In genomic region chr2:115200016-115200415, GRCh38 we compare ENCODE assay signal across 24 cellular contexts.
"Had no signal": no experiment of that assay in that cellular context is flagged by ENCODE, and none has a peak within 500 bp of the region (broad histone marks: within the 10 kb centered on the region; RNA-seq: fewer than 3 reads in every experiment).

No MANE protein-coding gene starts in this region.

- ATAC-seq: activated CD4-positive, CD25-positive, alpha-beta regulatory T cell treated with anti-CD3 and anti-CD28 coated beads, Interleukin-2, amount 50 U/mL, for 24 hours; activated CD8-positive, alpha-beta T cell treated with anti-CD3 and anti-CD28 coated beads for 36 hours; activated T-cell treated with anti-CD3 and anti-CD28 coated beads, Interleukin-2, amount 50 U/mL, for 72 hours; SK-N-SH treated with all-trans-retinoic acid at 6 μM for 48 hours had no signal

- H3K27me3 Mint-ChIP-seq: activated CD8-positive, alpha-beta T cell treated with anti-CD3 and anti-CD28 coated beads for 36 hours; activated naive CD8-positive, alpha-beta T cell treated with anti-CD3 and anti-CD28 coated beads, Interleukin-2, amount 10 ng/mL, durations not matched to agents 7 days and 5 days had no signal

- H3K4me1 ChIP-seq: adrenal gland, Peyer's patch, SJSA1 had no signal

- H3K4me1 Mint-ChIP-seq: activated naive CD8-positive, alpha-beta T cell treated with anti-CD3 and anti-CD28 coated beads, Interleukin-2, amount 10 ng/mL, durations not matched to agents 7 days and 5 days had no signal

- DNase-seq: activated CD4-positive, alpha-beta T cell treated with anti-CD3 and anti-CD28 coated beads for 4 hours; activated CD8-positive, alpha-beta memory T cell treated with anti-CD3 and anti-CD28 coated beads, Interleukin-2, amount 50 U/mL, for 4 hours; activated CD8-positive, alpha-beta T cell treated with anti-CD3 and anti-CD28 coated beads for 36 hours; activated naive CD4-positive, alpha-beta T cell treated with anti-CD3 and anti-CD28 coated beads, Interleukin-2, amount 50 U/mL, for 16 hours; activated naive CD8-positive, alpha-beta T cell treated with anti-CD3 and anti-CD28 coated beads, Interleukin-2, amount 10 ng/mL, durations not matched to agents 7 days and 5 days; activated T-cell treated with anti-CD3 and anti-CD28 coated beads, Interleukin-2, amount 50 U/mL, for 72 hours; adrenal gland; MG63; MV-4-11; NCI-H1092 treated with DMSO at 0.1 percent for 48 hours; NCI-H1417 treated with DMSO at 0.1 percent for 48 hours; NCI-H187; NCI-H2081; NCI-H446; NCI-H524; Peyer's patch; Right ventricle myocardium superior; SW 1271 had no signal

- H3K9me3 ChIP-seq: adrenal gland, Peyer's patch, SJSA1 had no signal

- H3K27ac Mint-ChIP-seq: activated CD8-positive, alpha-beta T cell treated with anti-CD3 and anti-CD28 coated beads for 36 hours; activated naive CD8-positive, alpha-beta T cell treated with anti-CD3 and anti-CD28 coated beads, Interleukin-2, amount 10 ng/mL, durations not matched to agents 7 days and 5 days; activated T-cell treated with anti-CD3 and anti-CD28 coated beads, Interleukin-2, amount 50 U/mL, for 72 hours; activated T-helper 2 cell treated with anti-CD3 and anti-CD28 coated beads, Interferon-gamma antibody, Interleukin-2, Interleukin-4, amounts not matched to agents 10 μg/mL and 5 μg/mL and 100 μg/mL, durations not matched to agents 14 hours and 24 hours and 36 hours; T-helper 2 cell treated with Interferon-gamma antibody and Interleukin-4, amounts not matched to agents 5 μg/mL and 100 μg/mL, for 36 hours had no signal

- H3K27me3 ChIP-seq: adrenal gland, MG63, Peyer's patch, SJSA1 had no signal

- H3K4me3 ChIP-seq: adrenal gland, MG63, Peyer's patch, SJSA1 had no signal

- H3K36me3 Mint-ChIP-seq: activated naive CD8-positive, alpha-beta T cell treated with anti-CD3 and anti-CD28 coated beads, Interleukin-2, amount 10 ng/mL, durations not matched to agents 7 days and 5 days had no signal

- H3K9me3 Mint-ChIP-seq: activated naive CD8-positive, alpha-beta T cell treated with anti-CD3 and anti-CD28 coated beads, Interleukin-2, amount 10 ng/mL, durations not matched to agents 7 days and 5 days had no signal

- H3K4me3 Mint-ChIP-seq: activated CD8-positive, alpha-beta T cell treated with anti-CD3 and anti-CD28 coated beads for 36 hours; activated naive CD8-positive, alpha-beta T cell treated with anti-CD3 and anti-CD28 coated beads, Interleukin-2, amount 10 ng/mL, durations not matched to agents 7 days and 5 days; activated T-cell treated with anti-CD3 and anti-CD28 coated beads, Interleukin-2, amount 50 U/mL, for 72 hours; T-helper 2 cell treated with Interferon-gamma antibody and Interleukin-4, amounts not matched to agents 5 μg/mL and 100 μg/mL, for 36 hours had no signal

- H3K36me3 ChIP-seq: adrenal gland, MG63, Peyer's patch, SJSA1 had no signal

- H3K27ac ChIP-seq: adrenal gland, Peyer's patch, RWPE1, SJSA1 had no signal
